ENCODE assay signal across 1 cellular context in genomic region chr6:170230520-170231390, GRCh38.
TF ChIP-seq lines count a peak whose summit lies in the region.

No MANE protein-coding gene starts in this region.

TF ChIP-seq in IMR-90, 13 proteins besides CTCF, POLR2A, EP300 and RAD21:
- TF ChIP-seq MAFK (IDR thresholded peaks at IDR 0.05; ENCODE audit: low read depth, low read length) (no peak), FOS (IDR thresholded peaks at IDR 0.05; ENCODE audit: low read depth, low read length) (no peak), CHD1 (IDR thresholded peaks at IDR 0.05; ENCODE audit: low read depth, low read length) (no peak)
